In genomic region chr11:123624974-123625373, GRCh38 we compare ENCODE assay signal across 19 cellular contexts.
"Had no signal": no experiment of that assay in that cellular context is flagged by ENCODE, and none has a peak within 500 bp of the region (broad histone marks: within the 10 kb centered on the region; RNA-seq: fewer than 3 reads in every experiment).

No MANE protein-coding gene starts in this region.

- H3K4me1 ChIP-seq: left lung, spleen, thyroid gland had no signal

- DNase-seq: activated CD4-positive, CD25-positive, alpha-beta regulatory T cell treated with anti-CD3 and anti-CD28 coated beads, Interleukin-2, amount 50 U/mL, for 72 hours; activated CD8-positive, alpha-beta memory T cell treated with anti-CD3 and anti-CD28 coated beads for 24 hours; activated CD8-positive, alpha-beta memory T cell treated with anti-CD3 and anti-CD28 coated beads, Interleukin-2, amount 50 U/mL, for 48 hours; activated effector memory CD4-positive, alpha-beta T cell treated with anti-CD3 and anti-CD28 coated beads, Interleukin-2, amount 50 U/mL, for 16 hours; activated T-cell treated with anti-CD3 and anti-CD28 coated beads, Interleukin-2, amount 50 U/mL, for 72 hours; amniotic stem cell; central memory CD4-positive, alpha-beta T cell; left lung; mammary epithelial cell; midbrain; spleen; stimulated activated naive CD4-positive, alpha-beta T cell; SW 1271; T-helper 2 cell; thyroid gland had no signal

- H3K9me3 ChIP-seq: left lung, spleen, thyroid gland had no signal

- H3K4me3 Mint-ChIP-seq: activated T-cell treated with anti-CD3 and anti-CD28 coated beads, Interleukin-2, amount 50 U/mL, for 72 hours; nephron had no signal

- H3K36me3 ChIP-seq: thyroid gland had no signal

- H3K9me3 Mint-ChIP-seq: activated naive CD4-positive, alpha-beta T cell treated with anti-CD3 and anti-CD28 coated beads, Interleukin-2, amount 50 U/mL, for 72 hours; activated T-cell treated with anti-CD3 and anti-CD28 coated beads, Interleukin-2, amount 50 U/mL, for 72 hours; nephron had no signal

- H3K27me3 ChIP-seq: left lung, spleen, thyroid gland had no signal

- H3K27ac Mint-ChIP-seq: nephron had no signal

- H3K4me3 ChIP-seq: coronary artery, left lung, spleen, thyroid gland had no signal

- H3K27ac ChIP-seq: coronary artery, left lung, spleen, thyroid gland, VCaP had no signal
